9 cellular contexts compared by ENCODE assay signal in genomic region chr10:3485287-3485686, GRCh38.
A peak's percentile ranks its signal among the peaks of the same experiment; 100 is the strongest.
DNase-seq lines count a peak whose midpoint lies in the region; ATAC-seq, FAIRE-seq and TF ChIP-seq lines count a peak whose summit lies in the region.
"Had no signal": no experiment of that assay in that cellular context is flagged by ENCODE, and none has a peak within 500 bp of the region (broad histone marks: within the 10 kb centered on the region; RNA-seq: fewer than 3 reads in every experiment).

No MANE protein-coding gene starts in this region.

- H3K9me3 ChIP-seq in H1 (ENCODE audit: insufficient read depth in 2 of 2, low read depth in 1 of 2, low read length in 1 of 2) (no peaks in the 10 kb centered on the region; a peak in 1 of 4 replicates), tibial artery (no peaks in the 10 kb centered on the region)
- H3K9me3 ChIP-seq: SK-N-SH had no signal

- no peak overlapping the region for H2BK20ac ChIP-seq in H1 (ENCODE audit: low read length)

- POLR2A ChIA-PET in H1 (lab: Charles Lee; ENCODE audit: partially characterized antibody), result no interaction called here

- peaks cover 0 to 2% (median 2%) of the 10 kb centered on the region in 4 experiments; a peak in 2 of 7 replicates for H3K4me1 ChIP-seq in H1 (replicated peaks in 1 of 4; ENCODE audit: control insufficient read depth in 3 of 4, insufficient read depth in 4 of 4, low read length in 3 of 4)
- H3K4me1 ChIP-seq in tibial artery, result peaks cover 0 to 22% (median 5%) of the 10 kb centered on the region in 4 donors

- no peak for TF ChIP-seq EP300 in H1 (IDR thresholded peaks at IDR 0.05; ENCODE audit: borderline replicate concordance in 1 of 2, low read depth in 2 of 2, low read length in 2 of 2)

- H3K4me1 Mint-ChIP-seq in CD14-positive monocyte, result peaks cover 38% of the 10 kb centered on the region

- no peak overlapping the region for H3K4ac ChIP-seq in H1 (replicated peaks; ENCODE audit: insufficient read length, low read depth, low read length)

- peak overlapping the region; percentile 35 to 88 (median 81) for H3K27ac Mint-ChIP-seq in CD14-positive monocyte

- H3K79me1 ChIP-seq in H1 (ENCODE audit: low read depth, low read length), result no peaks in the 10 kb centered on the region

- H4K91ac ChIP-seq in H1 (replicated peaks; ENCODE audit: insufficient read length, low read length), result no peak overlapping the region

- intact Hi-C loops in CD14-positive monocyte (cut with micrococcal nuclease), result loop anchor here in 1 of 2 donors (10.0 kb wide), 1 partner anchor 640 kb away; no protein-coding TSS in a partner anchor
- intact Hi-C loops in tibial artery (cut with DNase I; ENCODE audit: low total_unique reads), result no loop called here

- H2BK15ac ChIP-seq in H1 (ENCODE audit: low read length), result no peak overlapping the region

- no peak for TF ChIP-seq POLR2A in H1 (IDR thresholded peaks at IDR 0.05; ENCODE audit: control extremely low read depth in 1 of 2, low read depth in 2 of 2, low read length in 2 of 2)

- no peak for FAIRE-seq in H1 (lab: Jason Lieb, UNC)

- no peak overlapping the region for H3K4me3 ChIP-seq in H1 (ENCODE audit: extremely low read depth in 1 of 4, insufficient read depth in 2 of 4, low read depth in 3 of 4, low read length in 4 of 4)
- H3K4me3 ChIP-seq in tibial artery, result no peak overlapping the region

- no peak overlapping the region for H3K14ac ChIP-seq in H1 (ENCODE audit: insufficient read length)

- peaks cover 0 to 7% (median 2%) of the 10 kb centered on the region in 3 donors for H3K27me3 Mint-ChIP-seq in CD14-positive monocyte (ENCODE audit: low read depth in 3 of 3)

- H3K36me3 Mint-ChIP-seq in CD14-positive monocyte, result peaks cover 3% of the 10 kb centered on the region in 2 donors

- no peak overlapping the region for H2BK12ac ChIP-seq in H1 (ENCODE audit: low read depth, low read length)

- no peak overlapping the region for H2BK120ac ChIP-seq in H1 (replicated peaks; ENCODE audit: low read depth, low read length)

- H2AK5ac ChIP-seq in H1 (ENCODE audit: low read depth, low read length), result no peak overlapping the region

- H2AFZ ChIP-seq in H1 (ENCODE audit: low read length), result peak overlapping the region; percentile 35; the same call in 1 of the 2 replicates

- no peaks in the 10 kb centered on the region for H3K27me3 ChIP-seq in H1 (replicated peaks in 1 of 4; ENCODE audit: control insufficient read depth in 3 of 4, extremely low read depth in 1 of 4, insufficient read depth in 3 of 4, low read length in 3 of 4)
- H3K27me3 ChIP-seq in tibial artery, result no peaks in the 10 kb centered on the region

- ATAC-seq in GM18909 (IDR thresholded peaks at IDR 0.05; ENCODE audit: poor library complexity, unreplicated experiment) (peak; percentile 46), HG03439 (IDR thresholded peaks at IDR 0.05; ENCODE audit: unreplicated experiment) (peak; percentile 34)

- H3K18ac ChIP-seq in H1 (ENCODE audit: extremely low read depth, low read length), result no peak overlapping the region

- no peak overlapping the region for H3K23ac ChIP-seq in H1 (ENCODE audit: insufficient read length)

- peak; percentile 63 for DNase-seq in CD14-positive monocyte (ENCODE audit: low spot score)
- DNase-seq in H1 (ENCODE audit: low read depth in 1 of 2, low spot score in 2 of 2), result no peak
- no peak for DNase-seq in tibial artery
- DNase-seq in AG08396 (ENCODE audit: low spot score), result no peak
- DNase-seq in SK-N-DZ (ENCODE audit: low spot score), result no peak
- no peak for DNase-seq in stimulated activated CD8-positive, alpha-beta memory T cell treated with anti-CD3 and anti-CD28 coated beads, Interleukin-4, amount 100 ng/mL, for 48 hours
- DNase-seq: SK-N-SH had no signal

- peaks cover 0 to 11% (median 5%) of the 10 kb centered on the region in 7 donors for H3K9me3 Mint-ChIP-seq in CD14-positive monocyte

- H3K79me2 ChIP-seq in H1 (ENCODE audit: control insufficient read depth in 1 of 2, insufficient read depth in 2 of 2, low read length in 2 of 2), result no peaks in the 10 kb centered on the region

- H3K56ac ChIP-seq in H1 (replicated peaks; ENCODE audit: insufficient read length, low read depth, low read length), result no peak overlapping the region

- H2BK5ac ChIP-seq in H1 (ENCODE audit: low read depth, low read length), result no peak overlapping the region

- CTCF ChIA-PET in H1 (lab: Charles Lee; ENCODE audit: partially characterized antibody), result interaction anchor here (0.6 to 2.3 kb wide), 4 partner anchors 13 to 288 kb away, joined by 3 to 8 read pairs (median 4); no protein-coding TSS in a partner anchor

- 94% methylated on average over 8 of the region's 8 CpGs; no CpG with 5 or more reads in 1 of the 2 experiments for WGBS in H1 (ENCODE audit: extremely low coverage in 1 of 2, insufficient coverage in 1 of 2, insufficient read length in 1 of 2, insufficient replicate concordance in 2 of 2, low coverage in 1 of 2, low lambda C conversion rate in 2 of 2, missing lambda C conversion rate in 1 of 2), 2 experiments

- no peak overlapping the region for H4K5ac ChIP-seq in H1 (ENCODE audit: insufficient read length, low read depth, low read length)

- no peaks in the 10 kb centered on the region for H4K20me1 ChIP-seq in H1 (replicated peaks in 1 of 2; ENCODE audit: control insufficient read depth in 1 of 2, insufficient read depth in 2 of 2, low read length in 2 of 2)

- H3K36me3 ChIP-seq in H1 (ENCODE audit: control insufficient read depth in 2 of 4, insufficient read depth in 4 of 4, low read length in 3 of 4) (no peaks in the 10 kb centered on the region; a peak in 1 of 8 replicates), tibial artery (no peaks in the 10 kb centered on the region)

- H4K8ac ChIP-seq in H1 (ENCODE audit: extremely low read depth, insufficient read depth, low read length), result no peak overlapping the region

- H3K9ac ChIP-seq in H1 (replicated peaks in 1 of 4; ENCODE audit: extremely low read depth in 1 of 4, low read depth in 3 of 4, low read length in 3 of 4), result no peak overlapping the region
- H3K9ac ChIP-seq: SK-N-SH had no signal

- TF ChIP-seq RAD21 in H1 (IDR thresholded peaks at IDR 0.05 in 1 of 2, conservative IDR thresholded peaks at IDR 0.05 in 1 of 2; ENCODE audit: low read depth in 2 of 2, low read length in 2 of 2), result no peak

- H3K27ac ChIP-seq in H1 (ENCODE audit: low read depth, low read length) (no peak overlapping the region), tibial artery (no peak overlapping the region)

- H3K4me2 ChIP-seq in H1 (ENCODE audit: insufficient read depth in 1 of 2, low read depth in 2 of 2, low read length in 2 of 2), result no peak overlapping the region
- H3K4me2 ChIP-seq: SK-N-SH had no signal

- H3K4me3 Mint-ChIP-seq in CD14-positive monocyte, result peak overlapping the region in 1 of 2 donors; percentile 79

- TF ChIP-seq CTCF in CD14-positive monocyte (IDR thresholded peaks at IDR 0.05) (no peak), H1 (IDR thresholded peaks at IDR 0.05; ENCODE audit: control extremely low read depth in 1 of 3, insufficient read depth in 1 of 3, low read depth in 1 of 3, low read length in 3 of 3) (peak in 1 of 3 experiments; percentile 4; a peak in 1 of 4 replicates), tibial artery (IDR thresholded peaks at IDR 0.05) (no peak)

- no peaks in the 10 kb centered on the region for H3K23me2 ChIP-seq in H1 (ENCODE audit: low read depth, low read length)

TF ChIP-seq in H1, 55 proteins besides CTCF, POLR2A, EP300 and RAD21:
- no peak for TF ChIP-seq JUND (IDR thresholded peaks at IDR 0.05; ENCODE audit: low read length)
- TF ChIP-seq SP1 (IDR thresholded peaks at IDR 0.05; ENCODE audit: low read depth, low read length), result no peak
- TF ChIP-seq E2F6 (IDR thresholded peaks at IDR 0.05), result no peak
- no peak for TF ChIP-seq CREB1 (IDR thresholded peaks at IDR 0.05)
- no peak for TF ChIP-seq GTF2F1 (IDR thresholded peaks at IDR 0.05; ENCODE audit: borderline replicate concordance, low read depth, low read length)
- TF ChIP-seq ATF2 (IDR thresholded peaks at IDR 0.05; ENCODE audit: low read length), result no peak
- TF ChIP-seq POLR2AphosphoS5 (IDR thresholded peaks at IDR 0.05; ENCODE audit: low read depth, low read length), result no peak
- no peak for TF ChIP-seq BRCA1 (IDR thresholded peaks at IDR 0.05; ENCODE audit: low read depth, low read length)
- TF ChIP-seq SUZ12 (IDR thresholded peaks at IDR 0.05; ENCODE audit: low read length), result no peak
